1 cellular context compared by ENCODE assay signal in the genomic region with DNA sequence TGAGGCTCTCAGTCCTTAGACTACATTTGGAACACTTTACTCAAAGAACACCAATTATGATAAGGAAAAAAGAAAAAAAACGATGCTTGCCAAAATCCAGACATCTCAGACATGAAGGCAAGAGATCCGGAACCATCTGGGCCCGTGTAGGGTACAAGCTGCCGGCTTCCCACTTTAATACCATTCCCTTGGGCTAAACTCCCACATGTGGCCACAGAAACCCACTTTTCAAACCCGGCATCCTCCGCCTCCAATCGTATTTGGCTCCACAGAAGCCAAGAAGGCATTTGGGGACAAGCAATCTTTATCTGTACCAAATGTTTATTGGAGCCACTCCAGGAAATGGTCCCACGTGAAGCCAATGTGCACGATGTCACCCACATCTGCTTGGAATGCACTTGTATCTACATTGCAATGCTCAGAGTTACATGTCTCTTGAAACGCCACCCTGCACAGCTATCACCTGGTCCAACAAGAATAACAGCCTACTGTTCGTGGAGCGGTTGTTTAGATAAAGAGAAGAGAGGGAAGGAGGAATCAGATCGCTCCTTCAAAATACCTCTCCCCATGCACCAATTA.
TF ChIP-seq lines count a peak whose summit lies in the region.

No MANE protein-coding gene starts in this region.

TF ChIP-seq in HepG2, 621 proteins besides CTCF, POLR2A, EP300 and RAD21 (continued from another document):
- TF ChIP-seq, protein P1, sequence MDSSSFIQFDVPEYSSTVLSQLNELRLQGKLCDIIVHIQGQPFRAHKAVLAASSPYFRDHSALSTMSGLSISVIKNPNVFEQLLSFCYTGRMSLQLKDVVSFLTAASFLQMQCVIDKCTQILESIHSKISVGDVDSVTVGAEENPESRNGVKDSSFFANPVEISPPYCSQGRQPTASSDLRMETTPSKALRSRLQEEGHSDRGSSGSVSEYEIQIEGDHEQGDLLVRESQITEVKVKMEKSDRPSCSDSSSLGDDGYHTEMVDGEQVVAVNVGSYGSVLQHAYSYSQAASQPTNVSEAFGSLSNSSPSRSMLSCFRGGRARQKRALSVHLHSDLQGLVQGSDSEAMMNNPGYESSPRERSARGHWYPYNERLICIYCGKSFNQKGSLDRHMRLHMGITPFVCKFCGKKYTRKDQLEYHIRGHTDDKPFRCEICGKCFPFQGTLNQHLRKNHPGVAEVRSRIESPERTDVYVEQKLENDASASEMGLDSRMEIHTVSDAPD (CRISPR knock-in tag; IDR thresholded peaks at IDR 0.05): no peak
- TF ChIP-seq ZNF30 (CRISPR knock-in tag; IDR thresholded peaks at IDR 0.05) (no peak), SP4 (CRISPR knock-in tag; IDR thresholded peaks at IDR 0.05) (no peak), ELF3 (CRISPR knock-in tag; IDR thresholded peaks at IDR 0.05) (no peak)
